8 cellular contexts compared by ENCODE assay signal in the genomic region with DNA sequence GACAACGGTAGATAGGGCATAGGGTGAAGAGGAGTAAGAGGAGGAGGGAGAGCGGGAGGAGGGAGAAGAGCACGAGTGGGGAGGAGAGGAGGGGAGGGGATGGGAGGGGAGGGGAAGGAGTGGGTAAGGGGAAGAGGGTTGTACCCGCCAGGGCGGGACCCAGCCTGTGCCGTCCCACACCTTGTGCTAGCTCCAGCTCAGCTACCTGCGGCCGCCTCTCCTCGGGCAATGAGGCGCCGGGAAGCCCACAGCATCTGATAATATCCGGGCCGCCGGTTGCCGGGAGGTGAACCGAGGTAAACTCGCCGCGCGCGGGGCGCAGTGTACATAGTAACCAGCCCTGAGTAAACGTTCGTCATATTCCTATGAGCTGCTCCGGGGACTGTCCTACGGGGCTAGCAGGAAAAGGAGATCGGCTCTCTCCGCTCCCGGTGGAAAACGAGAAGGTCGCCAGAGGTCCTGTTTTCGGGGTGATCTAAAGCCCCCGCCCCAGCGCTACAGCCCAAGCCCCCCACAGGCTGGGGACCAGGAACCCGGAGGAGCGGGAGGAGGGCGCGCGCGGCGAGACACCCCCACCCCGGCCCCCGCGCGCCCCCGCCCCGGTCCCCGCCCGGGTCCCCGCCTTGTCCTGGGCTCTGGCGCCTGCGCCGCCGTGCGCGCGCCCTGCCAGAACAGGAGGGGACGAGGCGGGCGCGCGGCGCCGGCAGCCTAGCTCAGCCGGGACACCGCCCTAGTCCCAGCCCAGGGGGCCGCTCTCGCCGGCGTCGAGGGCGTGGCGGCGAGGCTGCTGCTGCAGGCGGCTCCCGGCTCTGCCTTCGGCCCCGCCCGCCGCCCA. TPM values are rescaled to one million over a fixed set of nuclear protein-coding genes. Genes with fewer than 3 reads are reported as not detected.
DNase-seq lines count a peak whose midpoint lies in the region; ATAC-seq and TF ChIP-seq lines count a peak whose summit lies in the region.

TSS of gene RCAN3 (plus strand) at position 669 of the 835 bp plus-strand sequence. CDS start 11,537 bp downstream, outside the sequence.

- peak; percentile 82 for ATAC-seq in HG03439 (IDR thresholded peaks at IDR 0.05; ENCODE audit: unreplicated experiment)
- ATAC-seq in GM18511 (IDR thresholded peaks at IDR 0.05; ENCODE audit: unreplicated experiment) = no peak

- H3K27me3 Mint-ChIP-seq in activated CD4-positive, alpha-beta T cell treated with anti-CD3 and anti-CD28 coated beads, Interleukin-2, amount 10 ng/mL, durations not matched to agents 24 days and 14 days = no peaks in the 10 kb centered on the region

- peak within 1 kb of the TSS; percentile 74 to 83 for H3K9ac ChIP-seq in colonic mucosa (ENCODE audit: low read depth in 2 of 2, low read length in 2 of 2)

- H3K27me3 ChIP-seq in colonic mucosa = no peaks in the 10 kb centered on the region
- H3K27me3 ChIP-seq in layer of hippocampus (ENCODE audit: control insufficient read depth, insufficient read depth, low read length) = no peaks in the 10 kb centered on the region

- DNase-seq in GDM1 (lab: John Stamatoyannopoulos, UW) (peak; percentile 93), NCI-H526 (lab: John Stamatoyannopoulos, UW) (peak; percentile 94 to 95), colonic mucosa (peak; percentile 86)
- peak; percentile 97 for DNase-seq in activated CD4-positive, alpha-beta T cell treated with anti-CD3 and anti-CD28 coated beads, Interleukin-2, amount 10 ng/mL, durations not matched to agents 24 days and 14 days
- peak; percentile 71 to 77 for DNase-seq in stimulated activated CD4-positive, alpha-beta T cell treated with anti-CD3 and anti-CD28 coated beads, Interleukin-1b, Interleukin-23, amount 100 ng/mL, for 1 hour (ENCODE audit: low read depth in 2 of 2)

- H3K4me1 Mint-ChIP-seq in activated CD4-positive, alpha-beta T cell treated with anti-CD3 and anti-CD28 coated beads, Interleukin-2, amount 10 ng/mL, durations not matched to agents 24 days and 14 days = peaks cover 62% of the 10 kb centered on the region

- no peaks in the 10 kb centered on the region for H3K36me3 ChIP-seq in colonic mucosa

- H3K4me3 Mint-ChIP-seq in activated CD4-positive, alpha-beta T cell treated with anti-CD3 and anti-CD28 coated beads, Interleukin-2, amount 10 ng/mL, durations not matched to agents 24 days and 14 days = peak within 1 kb of the TSS; percentile 95

- H3K27ac Mint-ChIP-seq in activated CD4-positive, alpha-beta T cell treated with anti-CD3 and anti-CD28 coated beads, Interleukin-2, amount 10 ng/mL, durations not matched to agents 24 days and 14 days = peak within 1 kb of the TSS; percentile 99

- H3K4me1 ChIP-seq in colonic mucosa = peaks cover 5% of the 10 kb centered on the region

- intact Hi-C loops in activated CD4-positive, alpha-beta T cell treated with anti-CD3 and anti-CD28 coated beads, Interleukin-2, amount 10 ng/mL, durations not matched to agents 24 days and 14 days (cut with micrococcal nuclease) = loop anchor here (1.0 to 10.0 kb wide), 5 partner anchors 14 to 528 kb away; partner anchors contain the start of gene NIPAL3
- intact Hi-C loops in colonic mucosa (cut with DNase I) = no loop called here

- no peaks in the 10 kb centered on the region for H3K9me3 ChIP-seq in colonic mucosa

- peaks cover 8% of the 10 kb centered on the region for H3K36me3 Mint-ChIP-seq in activated CD4-positive, alpha-beta T cell treated with anti-CD3 and anti-CD28 coated beads, Interleukin-2, amount 10 ng/mL, durations not matched to agents 24 days and 14 days (ENCODE audit: low read depth)

- H3K4me3 ChIP-seq in colonic mucosa = peak within 1 kb of the TSS; percentile 71

- peaks cover 6% of the 10 kb centered on the region for H3K9me3 Mint-ChIP-seq in activated CD4-positive, alpha-beta T cell treated with anti-CD3 and anti-CD28 coated beads, Interleukin-2, amount 10 ng/mL, durations not matched to agents 24 days and 14 days

- peak within 1 kb of the TSS; percentile 88 for H3K27ac ChIP-seq in colonic mucosa
- H3K27ac ChIP-seq in layer of hippocampus (ENCODE audit: low read depth, low read length) = peak within 1 kb of the TSS; percentile 32

- TF ChIP-seq CTCF in colonic mucosa (IDR thresholded peaks at IDR 0.05) = no peak

RNA-seq across cellular contexts. Expression of gene RCAN3, which starts in this region (rescaled TPM):
- 31.2 and 31.6 TPM in 2 replicates for total RNA-seq in activated CD4-positive, alpha-beta T cell treated with anti-CD3 and anti-CD28 coated beads, Interleukin-2, amount 10 ng/mL, durations not matched to agents 24 days and 14 days
- total RNA-seq in colonic mucosa = 10 to 100 TPM; 12.6 to 15.1 TPM
